Comparison of ENCODE assay signal across 21 cellular contexts in the genomic region with DNA sequence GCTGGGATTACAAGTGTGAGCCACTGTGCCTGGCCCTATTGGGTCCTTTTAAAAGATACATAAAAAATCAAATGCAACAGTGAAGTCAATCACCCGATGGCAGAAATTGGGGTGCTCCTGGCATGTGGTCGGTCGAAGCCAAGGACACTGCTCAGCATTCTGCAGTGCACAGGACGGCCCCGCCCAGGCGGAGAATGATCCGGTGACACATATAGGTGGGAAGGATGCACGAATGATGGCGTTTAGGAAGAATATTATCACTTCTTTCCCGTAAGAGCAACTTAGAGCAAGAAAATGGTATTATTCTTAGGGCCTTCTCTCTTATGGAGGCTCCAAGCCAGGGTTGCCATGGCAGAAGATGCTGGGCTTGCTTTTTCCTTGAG. TPM values are rescaled to one million over a fixed set of nuclear protein-coding genes. Genes with fewer than 3 reads are reported as not detected.
DNase-seq lines count a peak whose midpoint lies in the region; ATAC-seq, FAIRE-seq and TF ChIP-seq lines count a peak whose summit lies in the region.
"Had no signal": no experiment of that assay in that cellular context is flagged by ENCODE, and none has a peak within 500 bp of the region (broad histone marks: within the 10 kb centered on the region; RNA-seq: fewer than 3 reads in every experiment).

No MANE protein-coding gene starts in this region.

- no peaks in the 10 kb centered on the region for H3K36me3 Mint-ChIP-seq in activated T-cell treated with anti-CD3 and anti-CD28 coated beads, Interleukin-2, amount 50 U/mL, for 72 hours (ENCODE audit: insufficient read depth in 2 of 2)
- H3K36me3 Mint-ChIP-seq in stimulated activated naive B cell treated with anti-CD40 and anti-IgM and Interleukin-4, amounts not matched to agents 10 μg/mL and 1 μg/mL and 100 μg/mL, for 72 hours: peaks cover 15 to 33% of the 10 kb centered on the region in 2 donors

- H3K4me1 Mint-ChIP-seq in activated T-cell treated with anti-CD3 and anti-CD28 coated beads, Interleukin-2, amount 50 U/mL, for 72 hours (ENCODE audit: low read depth): peaks cover 19% of the 10 kb centered on the region
- H3K4me1 Mint-ChIP-seq in stimulated activated naive B cell treated with anti-CD40 and anti-IgM and Interleukin-4, amounts not matched to agents 10 μg/mL and 1 μg/mL and 100 μg/mL, for 72 hours: peaks cover 14 to 19% of the 10 kb centered on the region in 2 donors
- H3K4me1 Mint-ChIP-seq: nephron had no signal

- no peak for DNase-seq in activated T-cell treated with anti-CD3 and anti-CD28 coated beads, Interleukin-2, amount 50 U/mL, for 72 hours
- no peak for DNase-seq in activated T-cell treated with anti-CD3 and anti-CD28 coated beads, Interleukin-2, amount 50 U/mL, for 1 hour
- DNase-seq in H7 (peak; percentile 15), frontal cortex (ENCODE audit: low spot score in 2 of 2) (no peak), lower lobe of right lung (no peak)
- DNase-seq in effector memory CD4-positive, alpha-beta T cell: no peak
- DNase-seq in stimulated activated naive B cell treated with anti-CD40 and anti-IgM and Interleukin-4, amounts not matched to agents 10 μg/mL and 1 μg/mL and 100 μg/mL, for 72 hours: no peak
- DNase-seq: anterior cingulate cortex, DMS53, GOT3, mesenchymal stem cell, NCI-H2171 treated with DMSO at 0.1 percent for 48 hours, NCI-H526 treated with DMSO at 0.1 percent for 48 hours, RPMI8226 had no signal

- ATAC-seq in activated T-cell treated with anti-CD3 and anti-CD28 coated beads, Interleukin-2, amount 50 U/mL, for 72 hours (replicated peaks in 1 of 2): no peak
- ATAC-seq in stimulated activated naive B cell treated with anti-CD40 and anti-IgM and Interleukin-4, amounts not matched to agents 10 μg/mL and 1 μg/mL and 100 μg/mL, for 72 hours (replicated peaks): no peak
- ATAC-seq in lower lobe of right lung: no peak
- ATAC-seq: GM12878, sciatic nerve, SK-N-SH treated with all-trans-retinoic acid at 6 μM for 48 hours had no signal

- no peak overlapping the region for H3K27ac ChIP-seq in effector memory CD4-positive, alpha-beta T cell (ENCODE audit: insufficient read depth, low read length, poor library complexity, severe bottlenecking)
- no peak overlapping the region for H3K27ac ChIP-seq in lower lobe of right lung
- H3K27ac ChIP-seq: thoracic aorta had no signal

- no peaks in the 10 kb centered on the region for H3K9me3 Mint-ChIP-seq in activated T-cell treated with anti-CD3 and anti-CD28 coated beads, Interleukin-2, amount 50 U/mL, for 72 hours
- H3K9me3 Mint-ChIP-seq in stimulated activated naive B cell treated with anti-CD40 and anti-IgM and Interleukin-4, amounts not matched to agents 10 μg/mL and 1 μg/mL and 100 μg/mL, for 72 hours: no peaks in the 10 kb centered on the region
- H3K9me3 Mint-ChIP-seq: nephron had no signal

- peaks cover 16% of the 10 kb centered on the region for H3K4me1 ChIP-seq in effector memory CD4-positive, alpha-beta T cell (ENCODE audit: control insufficient read depth, insufficient read depth, low read length, poor library complexity, severe bottlenecking)
- no peaks in the 10 kb centered on the region for H3K4me1 ChIP-seq in lower lobe of right lung

- H3K4me3 Mint-ChIP-seq in activated T-cell treated with anti-CD3 and anti-CD28 coated beads, Interleukin-2, amount 50 U/mL, for 72 hours: peak overlapping the region; percentile 68 to 80
- H3K4me3 Mint-ChIP-seq in stimulated activated naive B cell treated with anti-CD40 and anti-IgM and Interleukin-4, amounts not matched to agents 10 μg/mL and 1 μg/mL and 100 μg/mL, for 72 hours: no peak overlapping the region
- H3K4me3 Mint-ChIP-seq: nephron had no signal

- H3K36me3 ChIP-seq in H7 (replicated peaks; ENCODE audit: control insufficient read depth, insufficient read depth, low read length): peaks cover 7% of the 10 kb centered on the region
- H3K36me3 ChIP-seq in effector memory CD4-positive, alpha-beta T cell (ENCODE audit: control insufficient read depth, insufficient read depth, low read length): peaks cover 13% of the 10 kb centered on the region
- peaks cover 43% of the 10 kb centered on the region for H3K36me3 ChIP-seq in lower lobe of right lung

- no peaks in the 10 kb centered on the region for H3K27me3 ChIP-seq in H7 (ENCODE audit: control insufficient read depth, insufficient read depth, low read length)
- H3K27me3 ChIP-seq in effector memory CD4-positive, alpha-beta T cell (replicated peaks; ENCODE audit: control insufficient read depth, insufficient read depth, low read length, poor library complexity, severe bottlenecking): no peaks in the 10 kb centered on the region
- no peaks in the 10 kb centered on the region for H3K27me3 ChIP-seq in lower lobe of right lung (ENCODE audit: low read depth)

- H3K4me3 ChIP-seq in H7 (ENCODE audit: insufficient read depth, low read depth, low read length) (no peak overlapping the region), lower lobe of right lung (no peak overlapping the region)
- H3K4me3 ChIP-seq in effector memory CD4-positive, alpha-beta T cell (ENCODE audit: insufficient read depth, low read depth, low read length, poor library complexity, severe bottlenecking): peak overlapping the region; percentile 8
- H3K4me3 ChIP-seq: GM12878, thoracic aorta had no signal

- H3K27ac Mint-ChIP-seq in activated T-cell treated with anti-CD3 and anti-CD28 coated beads, Interleukin-2, amount 50 U/mL, for 72 hours: no peak overlapping the region
- H3K27ac Mint-ChIP-seq in stimulated activated naive B cell treated with anti-CD40 and anti-IgM and Interleukin-4, amounts not matched to agents 10 μg/mL and 1 μg/mL and 100 μg/mL, for 72 hours: peak overlapping the region; percentile 71
- H3K27ac Mint-ChIP-seq: nephron had no signal

- intact Hi-C loops in lower lobe of right lung (cut with DNase I): no loop called here

- TF ChIP-seq CTCF in lower lobe of right lung (IDR thresholded peaks at IDR 0.05): no peak

- no peak for FAIRE-seq in frontal cortex (lab: Jason Lieb, UNC)
- FAIRE-seq: GM12878, GM19239 had no signal

- no peaks in the 10 kb centered on the region for H3K27me3 Mint-ChIP-seq in activated T-cell treated with anti-CD3 and anti-CD28 coated beads, Interleukin-2, amount 50 U/mL, for 72 hours (ENCODE audit: low read depth)
- H3K27me3 Mint-ChIP-seq in stimulated activated naive B cell treated with anti-CD40 and anti-IgM and Interleukin-4, amounts not matched to agents 10 μg/mL and 1 μg/mL and 100 μg/mL, for 72 hours: no peaks in the 10 kb centered on the region

- no peaks in the 10 kb centered on the region for H3K9me3 ChIP-seq in effector memory CD4-positive, alpha-beta T cell (ENCODE audit: control insufficient read depth, low read length)
- no peaks in the 10 kb centered on the region for H3K9me3 ChIP-seq in lower lobe of right lung
- H3K9me3 ChIP-seq: thoracic aorta had no signal

RNA-seq across cellular contexts. Expression of gene GP6, which starts 3.2 kb away (rescaled TPM):
- total RNA-seq in activated T-cell treated with anti-CD3 and anti-CD28 coated beads, Interleukin-2, amount 50 U/mL, for 72 hours: under 1 TPM; 0.24 to 0.39 TPM
- not detected in 2 replicates for total RNA-seq in H7 (2014; rRNA removed; shearing (Covaris generic))
- total RNA-seq in frontal cortex (under 0.01 TPM), lower lobe of right lung (0.95 TPM)
- total RNA-seq: dermis microvascular lymphatic vessel endothelial cell, GM12878, thoracic aorta had no signal

RNA-seq across cellular contexts. Expression of gene RDH13, which starts 21.7 kb away (rescaled TPM):
- total RNA-seq in activated T-cell treated with anti-CD3 and anti-CD28 coated beads, Interleukin-2, amount 50 U/mL, for 72 hours: 10 to 100 TPM; 11.5 to 13.8 TPM
- 21.2 and 24.4 TPM in 2 replicates for total RNA-seq in H7 (2014; rRNA removed; shearing (Covaris generic))
- total RNA-seq in frontal cortex (14.3 TPM), lower lobe of right lung (26.0 TPM)

RNA-seq across cellular contexts. Expression of gene EPS8L1, which starts 34.4 kb away (rescaled TPM):
- 1 to 10 TPM; 3.8 to 5.3 TPM for total RNA-seq in activated T-cell treated with anti-CD3 and anti-CD28 coated beads, Interleukin-2, amount 50 U/mL, for 72 hours
- 20.0 and 22.9 TPM in 2 replicates for total RNA-seq in H7 (2014; rRNA removed; shearing (Covaris generic))
- 2.9 TPM for total RNA-seq in frontal cortex
- total RNA-seq in lower lobe of right lung: 28.1 TPM

Comparison
In these comparisons a context has a peak if more than half of its experiments do, and no peak if none do; other contexts are left out.
1. H3K4me3 Mint-ChIP-seq: peak in activated T-cell treated with anti-CD3 and anti-CD28 coated beads, Interleukin-2, amount 50 U/mL, for 72 hours (2 of 2); none in stimulated activated naive B cell treated with anti-CD40 and anti-IgM and Interleukin-4, amounts not matched to agents 10 μg/mL and 1 μg/mL and 100 μg/mL, for 72 hours (0 of 2).